In the genomic region with DNA sequence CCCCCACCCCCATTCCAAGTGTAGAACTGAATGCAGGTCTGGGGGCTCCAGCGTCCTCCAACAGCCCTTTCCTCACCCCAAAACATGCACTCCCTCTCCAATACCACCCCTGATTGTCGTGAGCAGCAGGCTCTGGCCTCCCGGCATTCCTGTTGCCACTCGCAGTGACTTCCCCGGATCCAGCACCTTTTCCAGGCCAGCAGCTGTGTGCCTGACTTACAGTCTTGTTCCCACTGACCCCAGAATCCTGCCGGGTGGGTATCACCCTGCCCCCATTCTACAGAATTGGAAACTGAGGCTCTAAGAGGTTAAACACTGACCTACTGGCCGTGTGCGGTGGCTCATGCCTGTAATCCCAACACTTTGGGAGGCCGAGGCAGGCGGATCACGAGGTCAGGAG, we compare ENCODE assay signal across 18 cellular contexts.
DNase-seq lines count a peak whose midpoint lies in the region; ATAC-seq, FAIRE-seq and TF ChIP-seq lines count a peak whose summit lies in the region.
"Had no signal": no experiment of that assay in that cellular context is flagged by ENCODE, and none has a peak within 500 bp of the region (broad histone marks: within the 10 kb centered on the region; RNA-seq: fewer than 3 reads in every experiment).

No MANE protein-coding gene starts in this region.

- 0 out of 2 replicates have a peak overlapping the region, but pooled peaks have one; percentile 6 for H3K18ac ChIP-seq in H1 (ENCODE audit: extremely low read depth, low read length)

- H2AK5ac ChIP-seq in H1 (ENCODE audit: low read depth, low read length): no peak overlapping the region

- no peak overlapping the region for H4K8ac ChIP-seq in H1 (ENCODE audit: extremely low read depth, insufficient read depth, low read length)

- no peak overlapping the region for H3K14ac ChIP-seq in H1 (ENCODE audit: insufficient read length)

- H3K36me3 ChIP-seq in BE2C (no peaks in the 10 kb centered on the region), H1 (ENCODE audit: control insufficient read depth in 2 of 4, insufficient read depth in 4 of 4, low read length in 3 of 4) (no peaks in the 10 kb centered on the region), osteoblast (ENCODE audit: insufficient read depth, low read length) (no peaks in the 10 kb centered on the region), gastrocnemius medialis (no peaks in the 10 kb centered on the region)
- peaks cover 0 to 9% (median 0%) of the 10 kb centered on the region in 11 experiments; a peak in 2 of 22 replicates for H3K36me3 ChIP-seq in BLaER1 treated with 17β-estradiol and CSF1 and Interleukin-3, amounts not matched to agents 10 nM and 100 nM

- H3K23me2 ChIP-seq in H1 (ENCODE audit: low read depth, low read length): no peaks in the 10 kb centered on the region

- 83% methylated on average over 10 of the region's 11 CpGs; no CpG with 5 or more reads in 1 of the 2 experiments for WGBS in H1 (ENCODE audit: extremely low coverage in 1 of 2, insufficient coverage in 1 of 2, insufficient read length in 1 of 2, insufficient replicate concordance in 2 of 2, low coverage in 1 of 2, low lambda C conversion rate in 2 of 2, missing lambda C conversion rate in 1 of 2), 2 experiments

- no peak overlapping the region for H3K23ac ChIP-seq in H1 (ENCODE audit: insufficient read length)

- no peak for FAIRE-seq in H1 (lab: Jason Lieb, UNC)
- FAIRE-seq: GM12878 had no signal

- in situ Hi-C loops in gastrocnemius medialis (cut with MboI; ENCODE audit: low sequenced_read_pairs in 4 of 4): no loop called here

- TF ChIP-seq EP300 in H1 (IDR thresholded peaks at IDR 0.05; ENCODE audit: borderline replicate concordance in 1 of 2, low read depth in 2 of 2, low read length in 2 of 2): no peak

- no peak overlapping the region for H3K27ac ChIP-seq in BLaER1 treated with 17β-estradiol and CSF1 and Interleukin-3, amounts not matched to agents 10 nM and 100 nM
- H3K27ac ChIP-seq in H1 (ENCODE audit: low read depth, low read length) (no peak overlapping the region), osteoblast (ENCODE audit: low read depth, low read length) (no peak overlapping the region), gastrocnemius medialis (no peak overlapping the region)
- H3K27ac ChIP-seq: GM23248 had no signal

- DNase-seq in BE2C (peak; percentile 5), H1 (ENCODE audit: low read depth in 1 of 2, low spot score in 2 of 2) (no peak), osteoblast (ENCODE audit: insufficient read length, low spot score, missing footprints) (peak; percentile 73), GM10248 (ENCODE audit: extremely low spot score) (no peak), SKM-1 (lab: John Stamatoyannopoulos, UW; ENCODE audit: unreplicated experiment) (no peak), gastrocnemius medialis (no peak)
- DNase-seq: Caco-2; CD4-positive, alpha-beta memory T cell; GM23248; HCEC 1CT; KG1; NCI-H1436; NCI-H1930; PC-3; SIG-M5 had no signal

- H3K4me3 ChIP-seq in BE2C (ENCODE audit: low read depth, low read length) (no peak overlapping the region), H1 (ENCODE audit: extremely low read depth in 1 of 4, insufficient read depth in 2 of 4, low read depth in 3 of 4, low read length in 4 of 4) (no peak overlapping the region), osteoblast (ENCODE audit: insufficient read depth, low read length) (no peak overlapping the region), gastrocnemius medialis (no peak overlapping the region)
- no peak overlapping the region for H3K4me3 ChIP-seq in BLaER1 treated with 17β-estradiol and CSF1 and Interleukin-3, amounts not matched to agents 10 nM and 100 nM
- H3K4me3 ChIP-seq: GM12878, GM23248 had no signal

- no peaks in the 10 kb centered on the region for H3K27me3 ChIP-seq in BE2C
- no peaks in the 10 kb centered on the region for H3K27me3 ChIP-seq in BLaER1 treated with 17β-estradiol and CSF1 and Interleukin-3, amounts not matched to agents 10 nM and 100 nM
- no peaks in the 10 kb centered on the region for H3K27me3 ChIP-seq in H1 (replicated peaks in 1 of 4; ENCODE audit: control insufficient read depth in 3 of 4, extremely low read depth in 1 of 4, insufficient read depth in 3 of 4, low read length in 3 of 4)
- peaks cover 18% of the 10 kb centered on the region for H3K27me3 ChIP-seq in osteoblast (ENCODE audit: insufficient read depth, low read length)
- peaks cover 31 to 57% (median 44%) of the 10 kb centered on the region in 3 donors for H3K27me3 ChIP-seq in gastrocnemius medialis

- H2BK20ac ChIP-seq in H1 (ENCODE audit: low read length): no peak overlapping the region

- H2BK12ac ChIP-seq in H1 (ENCODE audit: low read depth, low read length): 0 out of 2 replicates have a peak overlapping the region, but pooled peaks have one; percentile 3

- H2BK15ac ChIP-seq in H1 (ENCODE audit: low read length): no peak overlapping the region

- peak overlapping the region in 8 of 11 experiments; percentile 21 to 71 (median 62); a peak in 14 of 22 replicates for H3K4me2 ChIP-seq in BLaER1 treated with 17β-estradiol and CSF1 and Interleukin-3, amounts not matched to agents 10 nM and 100 nM
- no peak overlapping the region for H3K4me2 ChIP-seq in H1 (ENCODE audit: insufficient read depth in 1 of 2, low read depth in 2 of 2, low read length in 2 of 2)
- H3K4me2 ChIP-seq in osteoblast (ENCODE audit: insufficient read depth, low read length): no peak overlapping the region

- CTCF ChIA-PET in H1 (lab: Charles Lee; ENCODE audit: partially characterized antibody): interaction anchor here (0.8 to 3.3 kb wide), 2 partner anchors 67 to 197 kb away, joined by 3 to 14 read pairs; no protein-coding TSS in a partner anchor
- CTCF ChIA-PET in GM10248 (lab: Yijun Ruan, JAX): no interaction called here

- peaks cover 40% of the 10 kb centered on the region for H3K4me1 ChIP-seq in BE2C
- H3K4me1 ChIP-seq in BLaER1 treated with 17β-estradiol and CSF1 and Interleukin-3, amounts not matched to agents 10 nM and 100 nM: peaks cover 6 to 65% (median 51%) of the 10 kb centered on the region in 10 experiments; a peak in 19 of 20 replicates
- H3K4me1 ChIP-seq in H1 (replicated peaks in 1 of 4; ENCODE audit: control insufficient read depth in 3 of 4, insufficient read depth in 4 of 4, low read length in 3 of 4): peaks cover 16 to 25% (median 20%) of the 10 kb centered on the region in 4 experiments
- H3K4me1 ChIP-seq in osteoblast (ENCODE audit: insufficient read depth, low read length): no peaks in the 10 kb centered on the region
- H3K4me1 ChIP-seq in gastrocnemius medialis: no peaks in the 10 kb centered on the region
- H3K4me1 ChIP-seq: Caco-2 had no signal

- POLR2A ChIA-PET in H1 (lab: Charles Lee; ENCODE audit: partially characterized antibody): no interaction called here
- POLR2A ChIA-PET in GM10248 (lab: Yijun Ruan, JAX): no interaction called here

- intact Hi-C loops in gastrocnemius medialis (cut with DNase I; ENCODE audit: low total_unique reads): no loop called here

- TF ChIP-seq POLR2A in H1 (IDR thresholded peaks at IDR 0.05; ENCODE audit: control extremely low read depth in 1 of 2, low read depth in 2 of 2, low read length in 2 of 2) (no peak), gastrocnemius medialis (IDR thresholded peaks at IDR 0.05) (no peak)

- no peak overlapping the region for H2AFZ ChIP-seq in H1 (ENCODE audit: low read length)
- H2AFZ ChIP-seq in osteoblast (ENCODE audit: low read length): no peak overlapping the region
- H2AFZ ChIP-seq: GM23248 had no signal

- no peak overlapping the region for H2BK120ac ChIP-seq in H1 (replicated peaks; ENCODE audit: low read depth, low read length)

- no peak overlapping the region for H3K56ac ChIP-seq in H1 (replicated peaks; ENCODE audit: insufficient read length, low read depth, low read length)

- no peak overlapping the region for H3K4ac ChIP-seq in H1 (replicated peaks; ENCODE audit: insufficient read length, low read depth, low read length)

- no peaks in the 10 kb centered on the region for H3K79me2 ChIP-seq in H1 (ENCODE audit: control insufficient read depth in 1 of 2, insufficient read depth in 2 of 2, low read length in 2 of 2)
- H3K79me2 ChIP-seq in osteoblast (ENCODE audit: insufficient read depth, low read length): no peaks in the 10 kb centered on the region

- TF ChIP-seq CTCF in BE2C (IDR thresholded peaks at IDR 0.05; ENCODE audit: low read depth, low read length) (no peak), H1 (IDR thresholded peaks at IDR 0.05; ENCODE audit: control extremely low read depth in 1 of 3, insufficient read depth in 1 of 3, low read depth in 1 of 3, low read length in 3 of 3) (no peak), osteoblast (IDR thresholded peaks at IDR 0.05; ENCODE audit: extremely low read depth, low read depth, low read length) (no peak), GM10248 (IDR thresholded peaks at IDR 0.05; ENCODE audit: control extremely low read depth, extremely low read depth, low read depth, missing control alignments) (no peak), gastrocnemius medialis (IDR thresholded peaks at IDR 0.05 in 4 of 5, conservative IDR thresholded peaks at IDR 0.05 in 1 of 5) (no peak)

- no peaks in the 10 kb centered on the region for H3K79me1 ChIP-seq in H1 (ENCODE audit: low read depth, low read length)

- H3K9me3 ChIP-seq in BE2C (peaks cover 2% of the 10 kb centered on the region), H1 (ENCODE audit: insufficient read depth in 2 of 2, low read depth in 1 of 2, low read length in 1 of 2) (peaks cover 15% of the 10 kb centered on the region in 2 experiments), osteoblast (ENCODE audit: low read depth, low read length) (no peaks in the 10 kb centered on the region), gastrocnemius medialis (peaks cover 0 to 8% (median 0%) of the 10 kb centered on the region in 3 donors)
- H3K9me3 ChIP-seq in BLaER1 treated with 17β-estradiol and CSF1 and Interleukin-3, amounts not matched to agents 10 nM and 100 nM (replicated peaks in 1 of 11): peaks cover 31 to 37% (median 35%) of the 10 kb centered on the region in 11 experiments
- H3K9me3 ChIP-seq: Caco-2 had no signal

- TF ChIP-seq RAD21 in H1 (IDR thresholded peaks at IDR 0.05 in 1 of 2, conservative IDR thresholded peaks at IDR 0.05 in 1 of 2; ENCODE audit: low read depth in 2 of 2, low read length in 2 of 2): no peak

- H3K9ac ChIP-seq in BLaER1 treated with 17β-estradiol and CSF1 and Interleukin-3, amounts not matched to agents 10 nM and 100 nM: no peak overlapping the region
- H3K9ac ChIP-seq in H1 (replicated peaks in 1 of 4; ENCODE audit: extremely low read depth in 1 of 4, low read depth in 3 of 4, low read length in 3 of 4): no peak overlapping the region
- H3K9ac ChIP-seq: GM23248 had no signal

- H4K20me1 ChIP-seq in BLaER1 treated with 17β-estradiol and CSF1 and Interleukin-3, amounts not matched to agents 10 nM and 100 nM: peaks cover 0 to 4% (median 0%) of the 10 kb centered on the region in 11 experiments; a peak in 2 of 22 replicates
- H4K20me1 ChIP-seq in H1 (replicated peaks in 1 of 2; ENCODE audit: control insufficient read depth in 1 of 2, insufficient read depth in 2 of 2, low read length in 2 of 2): no peaks in the 10 kb centered on the region
- no peaks in the 10 kb centered on the region for H4K20me1 ChIP-seq in osteoblast (ENCODE audit: insufficient read depth, low read length)

- H4K91ac ChIP-seq in H1 (replicated peaks; ENCODE audit: insufficient read length, low read length): peak overlapping the region; percentile 47

- no peak overlapping the region for H4K5ac ChIP-seq in H1 (ENCODE audit: insufficient read length, low read depth, low read length)

- H2BK5ac ChIP-seq in H1 (ENCODE audit: low read depth, low read length): no peak overlapping the region

- ATAC-seq in HG03521 (IDR thresholded peaks at IDR 0.05; ENCODE audit: unreplicated experiment): no peak
- ATAC-seq in gastrocnemius medialis: no peak
- ATAC-seq: GM12878, PC-3 had no signal

Comparison
In these comparisons a context has a peak if more than half of its experiments do, and no peak if none do; other contexts are left out.
1. DNase-seq: peak in BE2C (single experiment) and osteoblast (single experiment); none in H1 (0 of 2), GM10248 (single experiment), SKM-1 (single experiment) and gastrocnemius medialis (0 of 2).
2. H3K4me2 ChIP-seq: peak in BLaER1 treated with 17β-estradiol and CSF1 and Interleukin-3, amounts not matched to agents 10 nM and 100 nM (8 of 11); none in H1 (0 of 2) and osteoblast (single experiment).